ENCODE assay signal across 1 cellular context in genomic region chr10:77021966-77022365, GRCh38.
TF ChIP-seq lines count a peak whose summit lies in the region.

No MANE protein-coding gene starts in this region.

TF ChIP-seq in liver, 16 proteins besides CTCF, POLR2A, EP300 and RAD21 (continued from another document):
- TF ChIP-seq REST (IDR thresholded peaks at IDR 0.05) (no peak), GABPA (IDR thresholded peaks at IDR 0.05 in 1 of 2, conservative IDR thresholded peaks at IDR 0.05 in 1 of 2) (no peak), SP1 (IDR thresholded peaks at IDR 0.05) (no peak), HNF4G (IDR thresholded peaks at IDR 0.05) (no peak), NR2F2 (IDR thresholded peaks at IDR 0.05) (no peak), RXRA (IDR thresholded peaks at IDR 0.05) (peak in 1 of 2 donors; percentile 37), FOXA1 (IDR thresholded peaks at IDR 0.05) (no peak), EGR1 (IDR thresholded peaks at IDR 0.05; ENCODE audit: low read depth in 2 of 2) (no peak), ZBTB33 (IDR thresholded peaks at IDR 0.05) (no peak), MAX (IDR thresholded peaks at IDR 0.05) (no peak), JUND (IDR thresholded peaks at IDR 0.05) (peak in 1 of 2 donors; percentile 34), HNF4A (conservative IDR thresholded peaks at IDR 0.05) (peak; percentile 25 to 55), YY1 (IDR thresholded peaks at IDR 0.05) (no peak), FOXA2 (IDR thresholded peaks at IDR 0.05) (no peak)
